17 cellular contexts compared by ENCODE assay signal in the genomic region with DNA sequence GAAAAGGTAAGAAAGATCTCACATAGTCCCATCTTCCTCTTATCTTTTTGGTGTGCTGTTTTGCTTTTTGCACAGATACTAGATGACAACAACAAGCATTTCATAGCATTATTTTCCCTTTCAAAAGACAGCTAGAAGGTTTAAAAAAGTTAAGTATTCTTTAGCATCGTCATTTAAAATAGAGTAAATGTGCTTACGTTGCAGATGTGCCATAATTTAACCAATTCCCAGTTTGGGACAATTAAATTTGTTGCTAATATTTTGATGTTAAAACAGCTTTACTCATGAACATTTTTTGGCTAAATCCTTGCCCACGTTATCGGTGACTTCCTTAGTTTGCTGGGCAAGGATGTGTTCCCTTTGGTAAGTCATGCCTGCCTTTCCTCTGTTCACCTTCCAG. TPM values are rescaled to one million over a fixed set of nuclear protein-coding genes. Genes with fewer than 3 reads are reported as not detected.
DNase-seq lines count a peak whose midpoint lies in the region; ATAC-seq, FAIRE-seq and TF ChIP-seq lines count a peak whose summit lies in the region.
"Had no signal": no experiment of that assay in that cellular context is flagged by ENCODE, and none has a peak within 500 bp of the region (broad histone marks: within the 10 kb centered on the region; RNA-seq: fewer than 3 reads in every experiment).

No MANE protein-coding gene starts in this region.

- RAD21 ChIA-PET in GM12878 (lab: Charles Lee; ENCODE audit: unreplicated experiment): interaction anchor here (1.0 to 9.8 kb wide), 7 partner anchors 9 to 45 kb away, joined by 4 to 329 read pairs (median 17); no protein-coding TSS in a partner anchor

- 95% methylated on average over 4 of the region's 4 CpGs for WGBS in mammary epithelial cell (ENCODE audit: low coverage, missing lambda C conversion rate)
- 90% methylated on average over 4 of the region's 4 CpGs for WGBS in GM12878 (ENCODE audit: insufficient coverage, insufficient replicate concordance, low lambda C conversion rate, missing lambda C conversion rate)
- WGBS in trophoblast cell (ENCODE audit: extremely low coverage, insufficient coverage, insufficient read length): no CpG with 5 or more reads among the region's 4 CpGs

- H3K27ac ChIP-seq in mammary epithelial cell (ENCODE audit: insufficient read depth, low read depth, low read length): no peak overlapping the region
- H3K27ac ChIP-seq in breast epithelium: no peak overlapping the region
- H3K27ac ChIP-seq in GM12878 (ENCODE audit: control insufficient read depth, insufficient read depth): peak overlapping the region; percentile 68; the same call in 1 of the 2 replicates
- H3K27ac ChIP-seq in trophoblast cell (ENCODE audit: low read depth, low read length): no peak overlapping the region
- H3K27ac ChIP-seq: Peyer's patch had no signal

- no peaks in the 10 kb centered on the region for H3K79me2 ChIP-seq in mammary epithelial cell (ENCODE audit: insufficient read depth, low read length)
- peaks cover 42% of the 10 kb centered on the region for H3K79me2 ChIP-seq in GM12878 (ENCODE audit: control insufficient read depth, insufficient read depth, low read length)
- peaks cover 2% of the 10 kb centered on the region for H3K79me2 ChIP-seq in trophoblast cell (ENCODE audit: control insufficient read depth, insufficient read depth, low read length, poor library complexity)

- H3K14ac ChIP-seq in trophoblast cell (ENCODE audit: low read length): no peak overlapping the region

- TF ChIP-seq RAD21 in GM12878 (IDR thresholded peaks at IDR 0.05; ENCODE audit: insufficient read depth, low read depth, low read length): no peak

- no peak overlapping the region for H4K12ac ChIP-seq in trophoblast cell (ENCODE audit: low read depth, low read length)

- peak overlapping the region; percentile 26; the same call in 1 of the 2 replicates for H3K4me3 Mint-ChIP-seq in HFFc6

- H3K4me3 ChIP-seq in mammary epithelial cell (replicated peaks in 1 of 3; ENCODE audit: insufficient read depth in 1 of 3, low read depth in 2 of 3, low read length in 3 of 3) (no peak overlapping the region), breast epithelium (no peak overlapping the region), GM12878 (no peak overlapping the region), trophoblast cell (ENCODE audit: low read depth, low read length) (no peak overlapping the region)
- H3K4me3 ChIP-seq: Peyer's patch had no signal

- H3K27me3 Mint-ChIP-seq in HFFc6 (ENCODE audit: insufficient read depth): peaks cover 5% of the 10 kb centered on the region; the same call in 1 of the 2 replicates

- H3K4me2 ChIP-seq in mammary epithelial cell (ENCODE audit: insufficient read depth, low read depth, low read length): peak overlapping the region; percentile 39
- no peak overlapping the region; the same call in 1 of the 2 replicates for H3K4me2 ChIP-seq in GM12878 (ENCODE audit: control insufficient read depth, insufficient read depth)
- H3K4me2 ChIP-seq in trophoblast cell (ENCODE audit: low read length): no peak overlapping the region

- dilution Hi-C loops in mammary epithelial cell (cut with HindIII; ENCODE audit: low sequenced_read_pairs): no loop called here

- ATAC-seq in GM12878: no peak

- H4K8ac ChIP-seq in trophoblast cell (ENCODE audit: low read depth, low read length): no peak overlapping the region

- H3K9ac ChIP-seq in mammary epithelial cell (ENCODE audit: insufficient read depth, low read length) (no peak overlapping the region), GM12878 (ENCODE audit: control insufficient read depth, insufficient read depth, low read length) (no peak overlapping the region), trophoblast cell (ENCODE audit: low read length) (no peak overlapping the region)

- TF ChIP-seq CTCF in mammary epithelial cell (conservative IDR thresholded peaks at IDR 0.05 in 1 of 2, IDR thresholded peaks at IDR 0.05 in 1 of 2; ENCODE audit: extremely low read depth in 1 of 2, insufficient read depth in 1 of 2, low read depth in 1 of 2, low read length in 2 of 2): no peak
- TF ChIP-seq CTCF in breast epithelium (IDR thresholded peaks at IDR 0.05): no peak
- TF ChIP-seq CTCF in HFFc6 (IDR thresholded peaks at IDR 0.05): no peak
- TF ChIP-seq CTCF in GM12878 (IDR thresholded peaks at IDR 0.05 in 2 of 3, conservative IDR thresholded peaks at IDR 0.05 in 1 of 3; ENCODE audit: control insufficient read depth in 2 of 3, extremely low read depth in 1 of 3, insufficient read depth in 1 of 3, low read depth in 3 of 3, low read length in 3 of 3): no peak

- peak overlapping the region; percentile 81 for H3K23ac ChIP-seq in trophoblast cell (ENCODE audit: low read length)

- TF ChIP-seq POLR2A in breast epithelium (IDR thresholded peaks at IDR 0.05): no peak
- no peak for TF ChIP-seq POLR2A in GM12878 (IDR thresholded peaks at IDR 0.05; ENCODE audit: low read depth, low read length)

- no peak overlapping the region for H2BK120ac ChIP-seq in trophoblast cell (ENCODE audit: insufficient read depth, low read length, poor library complexity)

- H3K9me3 Mint-ChIP-seq in HFFc6: no peaks in the 10 kb centered on the region

- no peak for TF ChIP-seq EP300 in GM12878 (IDR thresholded peaks at IDR 0.05; ENCODE audit: borderline replicate concordance in 1 of 2, control insufficient read depth in 1 of 2, low read depth in 2 of 2, low read length in 2 of 2)

- no peaks in the 10 kb centered on the region for H3K36me3 Mint-ChIP-seq in HFFc6 (ENCODE audit: low read depth)

- FAIRE-seq in GM12878 (lab: Jason Lieb, UNC): no peak

- SMC1A ChIA-PET in GM12878 (lab: Charles Lee; ENCODE audit: uncharacterized antibody, unreplicated experiment): interaction anchor here (0.8 to 15.7 kb wide), 7 partner anchors 10 to 44 kb away, joined by 3 to 511 read pairs (median 50); a partner anchor contains a TSS

- POLR2A ChIA-PET in GM12878 (lab: Charles Lee): interaction anchor here (1.0 to 6.2 kb wide), 8 partner anchors 10 to 380 kb away, joined by 4 to 156 read pairs (median 8); a partner anchor contains a TSS

- peaks cover 11% of the 10 kb centered on the region for H3K79me1 ChIP-seq in trophoblast cell (ENCODE audit: low read length)

- BruUV-seq in mammary epithelial cell (replicated peaks; lab: Mats Ljungman, UMichigan) (no TSS peak), GM12878 (replicated peaks; lab: Mats Ljungman, UMichigan) (no TSS peak)

- H3K4me1 Mint-ChIP-seq in HFFc6 (ENCODE audit: low read depth): peaks cover 68% of the 10 kb centered on the region

- H3K9me3 ChIP-seq in mammary epithelial cell (replicated peaks; ENCODE audit: insufficient read depth, low read length) (no peaks in the 10 kb centered on the region), breast epithelium (no peaks in the 10 kb centered on the region), GM12878 (replicated peaks; ENCODE audit: control insufficient read depth, insufficient read depth, low read length) (no peaks in the 10 kb centered on the region; the same call in 2 of the 3 replicates), trophoblast cell (ENCODE audit: insufficient read depth, low read depth, low read length) (no peaks in the 10 kb centered on the region)
- H3K9me3 ChIP-seq: Caco-2, Peyer's patch had no signal

- no peaks in the 10 kb centered on the region for H3K27me3 ChIP-seq in mammary epithelial cell (ENCODE audit: insufficient read depth, low read length)
- H3K27me3 ChIP-seq in breast epithelium: no peaks in the 10 kb centered on the region
- no peaks in the 10 kb centered on the region for H3K27me3 ChIP-seq in GM12878 (replicated peaks in 1 of 2; ENCODE audit: control insufficient read depth in 2 of 2, insufficient read depth in 2 of 2, low read length in 1 of 2)
- H3K27me3 ChIP-seq in trophoblast cell (ENCODE audit: insufficient read depth, low read length): no peaks in the 10 kb centered on the region
- H3K27me3 ChIP-seq: Peyer's patch had no signal

- H2BK12ac ChIP-seq in trophoblast cell (ENCODE audit: low read length): no peak overlapping the region

- DNase-seq in mammary epithelial cell: no peak
- no peak for DNase-seq in breast epithelium (ENCODE audit: low spot score in 2 of 2)
- no peak for DNase-seq in HFFc6
- no peak for DNase-seq in GM12878 (ENCODE audit: low read depth, low spot score)
- no peak for DNase-seq in trophoblast cell
- no peak for DNase-seq in stimulated activated CD4-positive, alpha-beta T cell treated with anti-CD3 and anti-CD28 coated beads, Interleukin-1b, Interleukin-23, amount 100 ng/mL, for 48 hours
- DNase-seq in inferior parietal cortex (ENCODE audit: extremely low spot score): no peak
- no peak for DNase-seq in activated CD4-positive, alpha-beta T cell treated with anti-CD3 and anti-CD28 coated beads for 48 hours
- DNase-seq: Caco-2, DMS153, H7, Kasumi-1, MM.1S, NCI-H510A treated with DMSO at 0.1 percent for 48 hours, NCI-H82, Peyer's patch, Right ventricle myocardium superior had no signal

- H3K18ac ChIP-seq in trophoblast cell (ENCODE audit: low read length): no peak overlapping the region

- no peak overlapping the region for H2BK5ac ChIP-seq in trophoblast cell (ENCODE audit: low read depth, low read length, poor library complexity)

- in situ Hi-C loops in mammary epithelial cell (cut with MboI; ENCODE audit: low sequenced_read_pairs in 2 of 2): no loop called here
- in situ Hi-C loops in GM12878 (cut with MboI): no loop called here

- H3K4ac ChIP-seq in trophoblast cell (ENCODE audit: low read depth, low read length): no peak overlapping the region

- intact Hi-C loops in mammary epithelial cell (cut with micrococcal nuclease): no loop called here
- intact Hi-C loops in breast epithelium (cut with DNase I; ENCODE audit: low total_unique reads): no loop called here
- intact Hi-C loops in GM12878 (cut with micrococcal nuclease; ENCODE audit: unreplicated experiment): loop anchor here (10.0 kb wide), 1 partner anchor 1258 kb away; a partner anchor contains a TSS

- H4K91ac ChIP-seq in trophoblast cell (ENCODE audit: low read depth, low read length): no peak overlapping the region

- H3K27ac Mint-ChIP-seq in HFFc6: peak overlapping the region; percentile 48; the same call in 1 of the 2 replicates

- H4K20me1 ChIP-seq in mammary epithelial cell (ENCODE audit: insufficient read depth, low read length) (no peaks in the 10 kb centered on the region), GM12878 (ENCODE audit: control insufficient read depth, insufficient read depth) (no peaks in the 10 kb centered on the region)

- CTCF ChIA-PET in mammary epithelial cell (lab: Charles Lee; ENCODE audit: low non-redundant PET): no interaction called here
- CTCF ChIA-PET in GM12878 (lab: Yijun Ruan, JAX): interaction anchor here (0.7 to 9.8 kb wide), 4 partner anchors 17 to 44 kb away, joined by 3 to 230 read pairs (median 6); no protein-coding TSS in a partner anchor

- H2AFZ ChIP-seq in mammary epithelial cell (ENCODE audit: low read depth, low read length): no peak overlapping the region
- H2AFZ ChIP-seq in GM12878 (ENCODE audit: control insufficient read depth, low read depth, low read length): no peak overlapping the region
- no peak overlapping the region for H2AFZ ChIP-seq in trophoblast cell (ENCODE audit: insufficient read depth, low read length, poor library complexity)

- H3K36me3 ChIP-seq in mammary epithelial cell (ENCODE audit: insufficient read depth, low read length) (no peaks in the 10 kb centered on the region), breast epithelium (no peaks in the 10 kb centered on the region), GM12878 (ENCODE audit: control insufficient read depth in 2 of 2, insufficient read depth in 2 of 2, low read length in 1 of 2) (no peaks in the 10 kb centered on the region), trophoblast cell (ENCODE audit: control insufficient read depth in 1 of 2, insufficient read depth in 2 of 2, low read length in 2 of 2) (no peaks in the 10 kb centered on the region)
- H3K36me3 ChIP-seq: Peyer's patch had no signal

- peaks cover 25% of the 10 kb centered on the region for H3K4me1 ChIP-seq in mammary epithelial cell (ENCODE audit: insufficient read depth, low read length)
- no peaks in the 10 kb centered on the region for H3K4me1 ChIP-seq in breast epithelium
- peaks cover 55% of the 10 kb centered on the region for H3K4me1 ChIP-seq in GM12878 (ENCODE audit: control insufficient read depth, insufficient read depth, low read length)
- peaks cover 9 to 18% of the 10 kb centered on the region in 2 experiments for H3K4me1 ChIP-seq in trophoblast cell (ENCODE audit: control insufficient read depth in 1 of 2, insufficient read depth in 2 of 2, low read length in 2 of 2)

- no peak overlapping the region for H2AK5ac ChIP-seq in trophoblast cell (ENCODE audit: low read length)

RNA-seq across cellular contexts. Expression of a gene that starts 41.6 kb away (rescaled TPM):
- total RNA-seq in mammary epithelial cell (100 to 1,000 TPM in 1 of 2 donors, 10 to 100 TPM in 1; 28.5 to 106 TPM), breast epithelium (10 to 100 TPM; 12.5 to 17.7 (median 13.8) TPM), GM12878 (2014; rRNA removed) (234 and 273 TPM in 2 replicates), GM12878 (2014; rRNA removed; fragmentation: Illumina TruSeq; extraction: Trizol) (301 TPM in 2 replicates), GM12878 (2021) (154 and 168 TPM in 2 replicates)
- polyA plus RNA-seq in mammary epithelial cell (381 TPM), GM12878 (2011; rRNA removed) (322 and 441 TPM in 2 replicates), GM12878 (2014; fragmentation: Illumina TruSeq; extraction: Trizol) (609 and 993 TPM in 2 replicates), GM12878 (2014; fragmentation: Nextera tagmentation; extraction: Ambion mirVana) (1,000 to 10,000 TPM in 1 of 2 experiments, 100 to 1,000 TPM in 1; 946 to 1,033 TPM), GM12878 (2014; rRNA removed) (230 and 381 TPM in 2 replicates), GM12878 (2016; fragmentation: Nextera tagmentation; extraction: Ambion mirVana) (100 to 1,000 TPM; 372 to 407 TPM)
- 53.7 TPM for polyA minus RNA-seq in mammary epithelial cell
- total RNA-seq in HFFc6 (2021; fragmentation: NEBNext Ultra II Directional; extraction: Animal tissue kit (Norgen Biotek cat#: 25700)): 100 to 1,000 TPM in 5 of 6 experiments, 10 to 100 TPM in 1; 83.4 to 213 (median 194) TPM
- total RNA-seq in GM12878 (2013; cell fraction: nucleolus; rRNA removed): 68.9 and 70.9 TPM in 2 replicates
- polyA plus RNA-seq in GM12878 (2011; ENCODE audit: low read depth): 244 TPM
- 515 and 857 TPM in 2 replicates for polyA plus RNA-seq in GM12878 (2011; cell fraction: cytosol; rRNA removed)
- polyA plus RNA-seq in GM12878 (2011; cell fraction: nucleus; rRNA removed): 224 and 286 TPM in 2 replicates
- polyA plus RNA-seq in GM12878 (2012): 111 and 166 TPM in 2 replicates
- 99.0 and 141 TPM in 2 replicates for polyA minus RNA-seq in GM12878 (2011; rRNA and poly(A)+ RNA removed)
- polyA minus RNA-seq in GM12878 (2011; cell fraction: cytosol; rRNA and poly(A)+ RNA removed): 31.5 and 38.2 TPM in 2 replicates
- 38.2 and 46.3 TPM in 2 replicates for polyA minus RNA-seq in GM12878 (2011; cell fraction: nucleus; rRNA and poly(A)+ RNA removed)
- polyA plus RNA-seq in trophoblast cell (2013): 157 and 174 TPM in 2 replicates

RNA-seq across cellular contexts. Expression of a gene that starts 44.3 kb away (rescaled TPM):
- 10 to 100 TPM; 38.3 to 38.7 TPM for total RNA-seq in mammary epithelial cell
- 21.4 TPM for polyA plus RNA-seq in mammary epithelial cell
- polyA minus RNA-seq in mammary epithelial cell: 34.9 TPM
- 10 to 100 TPM; 77.0 to 88.3 (median 86.3) TPM for total RNA-seq in breast epithelium
- 10 to 100 TPM; 32.1 to 47.3 (median 42.1) TPM for total RNA-seq in HFFc6 (2021; fragmentation: NEBNext Ultra II Directional; extraction: Animal tissue kit (Norgen Biotek cat#: 25700))
- 36.9 and 53.4 TPM in 2 replicates for total RNA-seq in GM12878 (2013; cell fraction: nucleolus; rRNA removed)
- total RNA-seq in GM12878 (2014; rRNA removed): 32.9 and 36.2 TPM in 2 replicates
- 51.9 and 56.0 TPM in 2 replicates for total RNA-seq in GM12878 (2014; rRNA removed; fragmentation: Illumina TruSeq; extraction: Trizol)
- total RNA-seq in GM12878 (2021): 35.2 and 38.6 TPM in 2 replicates
- 47.3 TPM for polyA plus RNA-seq in GM12878 (2011; ENCODE audit: low read depth)
- polyA plus RNA-seq in GM12878 (2011; rRNA removed): 52.8 and 77.4 TPM in 2 replicates
- 12.9 and 15.4 TPM in 2 replicates for polyA plus RNA-seq in GM12878 (2011; cell fraction: cytosol; rRNA removed)
- polyA plus RNA-seq in GM12878 (2011; cell fraction: nucleus; rRNA removed): 30.5 and 31.1 TPM in 2 replicates
- polyA plus RNA-seq in GM12878 (2012): 63.6 and 64.4 TPM in 2 replicates
- polyA plus RNA-seq in GM12878 (2014; fragmentation: Illumina TruSeq; extraction: Trizol): 55.2 and 57.7 TPM in 2 replicates
- 10 to 100 TPM; 40.9 to 41.2 TPM for polyA plus RNA-seq in GM12878 (2014; fragmentation: Nextera tagmentation; extraction: Ambion mirVana)
- polyA plus RNA-seq in GM12878 (2014; rRNA removed): 32.7 and 35.9 TPM in 2 replicates
- polyA plus RNA-seq in GM12878 (2016; fragmentation: Nextera tagmentation; extraction: Ambion mirVana): 10 to 100 TPM; 53.4 to 54.0 TPM
- 23.0 and 30.4 TPM in 2 replicates for polyA minus RNA-seq in GM12878 (2011; rRNA and poly(A)+ RNA removed)
- polyA minus RNA-seq in GM12878 (2011; cell fraction: cytosol; rRNA and poly(A)+ RNA removed): 8.7 and 16.0 TPM in 2 replicates
- polyA minus RNA-seq in GM12878 (2011; cell fraction: nucleus; rRNA and poly(A)+ RNA removed): 13.4 and 20.5 TPM in 2 replicates
- 41.6 and 43.3 TPM in 2 replicates for polyA plus RNA-seq in trophoblast cell (2013)
